ENCODE assay signal across 1 cellular context in the genomic region with DNA sequence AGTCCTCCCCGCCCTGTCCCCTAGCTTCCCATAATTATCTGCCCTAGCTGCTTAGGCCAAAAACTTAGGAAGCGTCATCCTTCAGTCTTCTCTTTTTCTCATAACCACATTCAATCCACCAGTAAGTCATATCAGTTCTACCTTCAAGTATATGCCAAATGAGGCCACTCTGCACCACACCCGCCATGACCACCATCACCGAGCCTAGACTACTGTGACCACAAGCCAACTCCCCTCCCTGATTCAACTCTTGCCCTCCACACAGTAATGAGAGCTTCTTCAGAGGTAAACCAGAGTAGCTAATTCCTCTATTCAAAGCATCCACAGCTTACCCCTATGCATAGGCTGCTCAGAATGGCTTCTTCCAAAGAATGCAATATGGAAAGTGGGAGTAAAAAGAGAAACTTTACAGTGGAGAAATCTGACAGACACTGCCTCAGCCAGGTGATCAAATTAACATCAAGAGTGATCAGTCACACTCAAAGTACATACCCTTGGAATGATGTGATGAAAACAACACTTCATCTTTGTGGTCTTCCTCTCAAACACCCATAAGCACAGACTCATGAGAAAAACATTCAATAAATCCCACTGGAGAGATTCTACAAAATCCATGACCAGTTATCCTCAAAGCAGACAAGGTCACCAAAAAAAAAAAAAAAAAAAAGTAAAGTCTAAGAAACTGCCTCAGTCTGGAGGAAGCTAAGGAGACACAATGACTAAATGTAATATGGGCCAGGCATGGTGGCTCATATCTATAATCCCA.
TF ChIP-seq lines count a peak whose summit lies in the region.

No MANE protein-coding gene starts in this region.

TF ChIP-seq in SK-N-SH, 30 proteins besides CTCF, POLR2A, EP300 and RAD21 (continued from another document):
- no peak for TF ChIP-seq TCF12 (IDR thresholded peaks at IDR 0.05)
- TF ChIP-seq MEF2A (IDR thresholded peaks at IDR 0.05; ENCODE audit: borderline replicate concordance, low read depth) = no peak
- no peak for TF ChIP-seq SIN3A (IDR thresholded peaks at IDR 0.05; ENCODE audit: borderline replicate concordance, low read depth, low read length)
- TF ChIP-seq, protein P1, sequence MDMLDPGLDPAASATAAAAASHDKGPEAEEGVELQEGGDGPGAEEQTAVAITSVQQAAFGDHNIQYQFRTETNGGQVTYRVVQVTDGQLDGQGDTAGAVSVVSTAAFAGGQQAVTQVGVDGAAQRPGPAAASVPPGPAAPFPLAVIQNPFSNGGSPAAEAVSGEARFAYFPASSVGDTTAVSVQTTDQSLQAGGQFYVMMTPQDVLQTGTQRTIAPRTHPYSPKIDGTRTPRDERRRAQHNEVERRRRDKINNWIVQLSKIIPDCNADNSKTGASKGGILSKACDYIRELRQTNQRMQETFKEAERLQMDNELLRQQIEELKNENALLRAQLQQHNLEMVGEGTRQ (IDR thresholded peaks at IDR 0.05; ENCODE audit: borderline replicate concordance, low read depth, low read length) = no peak
- no peak for TF ChIP-seq RXRA (IDR thresholded peaks at IDR 0.05; ENCODE audit: borderline replicate concordance, low read depth)
- TF ChIP-seq SMC3 (IDR thresholded peaks at IDR 0.05; ENCODE audit: low read depth, low read length) = no peak
- TF ChIP-seq, protein P2, sequence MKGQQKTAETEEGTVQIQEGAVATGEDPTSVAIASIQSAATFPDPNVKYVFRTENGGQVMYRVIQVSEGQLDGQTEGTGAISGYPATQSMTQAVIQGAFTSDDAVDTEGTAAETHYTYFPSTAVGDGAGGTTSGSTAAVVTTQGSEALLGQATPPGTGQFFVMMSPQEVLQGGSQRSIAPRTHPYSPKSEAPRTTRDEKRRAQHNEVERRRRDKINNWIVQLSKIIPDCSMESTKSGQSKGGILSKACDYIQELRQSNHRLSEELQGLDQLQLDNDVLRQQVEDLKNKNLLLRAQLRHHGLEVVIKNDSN (IDR thresholded peaks at IDR 0.05; ENCODE audit: borderline replicate concordance, low read depth) = no peak
- TF ChIP-seq TAF1 (IDR thresholded peaks at IDR 0.05; ENCODE audit: borderline replicate concordance, low read depth, low read length) = no peak
- TF ChIP-seq MXI1 (IDR thresholded peaks at IDR 0.05; ENCODE audit: low read depth, low read length) = no peak
- TF ChIP-seq FOXM1 (IDR thresholded peaks at IDR 0.05; ENCODE audit: low read depth) = no peak
- TF ChIP-seq, protein P3, sequence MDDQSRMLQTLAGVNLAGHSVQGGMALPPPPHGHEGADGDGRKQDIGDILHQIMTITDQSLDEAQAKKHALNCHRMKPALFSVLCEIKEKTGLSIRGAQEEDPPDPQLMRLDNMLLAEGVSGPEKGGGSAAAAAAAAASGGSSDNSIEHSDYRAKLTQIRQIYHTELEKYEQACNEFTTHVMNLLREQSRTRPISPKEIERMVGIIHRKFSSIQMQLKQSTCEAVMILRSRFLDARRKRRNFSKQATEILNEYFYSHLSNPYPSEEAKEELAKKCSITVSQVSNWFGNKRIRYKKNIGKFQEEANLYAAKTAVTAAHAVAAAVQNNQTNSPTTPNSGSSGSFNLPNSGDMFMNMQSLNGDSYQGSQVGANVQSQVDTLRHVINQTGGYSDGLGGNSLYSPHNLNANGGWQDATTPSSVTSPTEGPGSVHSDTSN (IDR thresholded peaks at IDR 0.05) = peak; percentile 36; the same call in 1 of the 2 replicates
- peak; percentile 29; the same call in 1 of the 2 replicates for TF ChIP-seq JUND (IDR thresholded peaks at IDR 0.05)
- TF ChIP-seq GATA2 (CRISPR knock-in tag; IDR thresholded peaks at IDR 0.05) = no peak
- no peak for TF ChIP-seq EZH2phosphoT487 (IDR thresholded peaks at IDR 0.05; ENCODE audit: borderline replicate concordance, low read depth)
- TF ChIP-seq, protein P4, sequence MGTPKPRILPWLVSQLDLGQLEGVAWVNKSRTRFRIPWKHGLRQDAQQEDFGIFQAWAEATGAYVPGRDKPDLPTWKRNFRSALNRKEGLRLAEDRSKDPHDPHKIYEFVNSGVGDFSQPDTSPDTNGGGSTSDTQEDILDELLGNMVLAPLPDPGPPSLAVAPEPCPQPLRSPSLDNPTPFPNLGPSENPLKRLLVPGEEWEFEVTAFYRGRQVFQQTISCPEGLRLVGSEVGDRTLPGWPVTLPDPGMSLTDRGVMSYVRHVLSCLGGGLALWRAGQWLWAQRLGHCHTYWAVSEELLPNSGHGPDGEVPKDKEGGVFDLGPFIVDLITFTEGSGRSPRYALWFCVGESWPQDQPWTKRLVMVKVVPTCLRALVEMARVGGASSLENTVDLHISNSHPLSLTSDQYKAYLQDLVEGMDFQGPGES (IDR thresholded peaks at IDR 0.05; ENCODE audit: low read depth, low read length) = no peak
- TF ChIP-seq NFIC (IDR thresholded peaks at IDR 0.05; ENCODE audit: borderline replicate concordance) = no peak
- peak; percentile 21; the same call in 1 of the 2 replicates for TF ChIP-seq TEAD4 (IDR thresholded peaks at IDR 0.05; ENCODE audit: borderline replicate concordance, insufficient read depth)
- TF ChIP-seq, protein P5, sequence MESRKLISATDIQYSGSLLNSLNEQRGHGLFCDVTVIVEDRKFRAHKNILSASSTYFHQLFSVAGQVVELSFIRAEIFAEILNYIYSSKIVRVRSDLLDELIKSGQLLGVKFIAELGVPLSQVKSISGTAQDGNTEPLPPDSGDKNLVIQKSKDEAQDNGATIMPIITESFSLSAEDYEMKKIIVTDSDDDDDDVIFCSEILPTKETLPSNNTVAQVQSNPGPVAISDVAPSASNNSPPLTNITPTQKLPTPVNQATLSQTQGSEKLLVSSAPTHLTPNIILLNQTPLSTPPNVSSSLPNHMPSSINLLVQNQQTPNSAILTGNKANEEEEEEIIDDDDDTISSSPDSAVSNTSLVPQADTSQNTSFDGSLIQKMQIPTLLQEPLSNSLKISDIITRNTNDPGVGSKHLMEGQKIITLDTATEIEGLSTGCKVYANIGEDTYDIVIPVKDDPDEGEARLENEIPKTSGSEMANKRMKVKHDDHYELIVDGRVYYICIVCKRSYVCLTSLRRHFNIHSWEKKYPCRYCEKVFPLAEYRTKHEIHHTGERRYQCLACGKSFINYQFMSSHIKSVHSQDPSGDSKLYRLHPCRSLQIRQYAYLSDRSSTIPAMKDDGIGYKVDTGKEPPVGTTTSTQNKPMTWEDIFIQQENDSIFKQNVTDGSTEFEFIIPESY (IDR thresholded peaks at IDR 0.05; ENCODE audit: borderline replicate concordance, low read depth) = no peak
- TF ChIP-seq YY1 (IDR thresholded peaks at IDR 0.05; ENCODE audit: low read depth) = no peak
- TF ChIP-seq RFX5 (IDR thresholded peaks at IDR 0.05; ENCODE audit: low read length) = no peak
- no peak for TF ChIP-seq FOXJ3 (CRISPR knock-in tag; IDR thresholded peaks at IDR 0.05)
- TF ChIP-seq, protein P6, sequence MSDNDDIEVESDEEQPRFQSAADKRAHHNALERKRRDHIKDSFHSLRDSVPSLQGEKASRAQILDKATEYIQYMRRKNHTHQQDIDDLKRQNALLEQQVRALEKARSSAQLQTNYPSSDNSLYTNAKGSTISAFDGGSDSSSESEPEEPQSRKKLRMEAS (IDR thresholded peaks at IDR 0.05; ENCODE audit: low read depth) = no peak
- TF ChIP-seq GABPA (IDR thresholded peaks at IDR 0.05; ENCODE audit: low read depth) = no peak
- no peak for TF ChIP-seq ELF1 (IDR thresholded peaks at IDR 0.05)
TF ChIP-seq in SK-N-SH: peak in this region for 4.
